23 cellular contexts compared by ENCODE assay signal in genomic region chr4:85755285-85755684, GRCh38.
"Had no signal": no experiment of that assay in that cellular context is flagged by ENCODE, and none has a peak within 500 bp of the region (broad histone marks: within the 10 kb centered on the region; RNA-seq: fewer than 3 reads in every experiment).

No MANE protein-coding gene starts in this region.

- H3K9me3 ChIP-seq: SJSA1 had no signal

- H3K4me2 ChIP-seq: KMS-11 had no signal

- H3K36me3 ChIP-seq: SJSA1 had no signal

- FAIRE-seq: HTR-8/SVneo, RCC 7860 had no signal

- DNase-seq: Kasumi-1, MM.1S, NCI-H1092 treated with DMSO at 0.1 percent for 48 hours, NCI-H1436, NCI-H187, NCI-H2029, NCI-H2081 treated with DMSO at 0.1 percent for 48 hours, NCI-H2171, NCI-H226, NCI-H446, NCI-H510A, NCI-H524 treated with DMSO at 0.1 percent for 48 hours, NCI-H69, NCI-H774, Right ventricle myocardium superior, RPMI8226, SIG-M5 had no signal

- H3K9ac ChIP-seq: KMS-11 had no signal

- H3K4me1 ChIP-seq: SJSA1 had no signal

- H3K4me3 ChIP-seq: SJSA1, SK-N-MC had no signal

- H3K27ac ChIP-seq: HL-60, KMS-11, SJSA1, SK-N-MC had no signal

- H3K27me3 ChIP-seq: SJSA1 had no signal
